15 cellular contexts compared by ENCODE assay signal in the genomic region with DNA sequence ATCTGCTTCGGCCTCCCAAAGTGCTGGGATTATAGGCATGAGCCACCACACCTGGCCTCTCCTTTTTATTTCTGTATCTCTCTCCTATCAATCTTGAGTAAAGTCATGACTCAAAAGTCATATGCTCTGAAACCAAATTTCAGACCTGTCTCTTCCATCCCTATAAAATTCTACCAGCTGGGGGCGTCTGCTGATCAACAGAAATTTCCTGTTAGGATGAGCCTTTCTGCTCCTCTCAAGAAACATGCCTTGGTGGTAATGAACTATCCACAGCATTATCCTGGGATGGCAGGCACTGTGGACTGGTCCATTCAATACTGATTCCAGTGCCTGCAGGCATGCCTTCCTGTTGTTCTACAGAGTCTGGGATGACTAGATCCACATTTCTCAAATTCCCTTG.
DNase-seq lines count a peak whose midpoint lies in the region; ATAC-seq, FAIRE-seq and TF ChIP-seq lines count a peak whose summit lies in the region.
"Had no signal": no experiment of that assay in that cellular context is flagged by ENCODE, and none has a peak within 500 bp of the region (broad histone marks: within the 10 kb centered on the region; RNA-seq: fewer than 3 reads in every experiment).

No MANE protein-coding gene starts in this region.

- no peaks in the 10 kb centered on the region for H4K20me1 ChIP-seq in H1 (replicated peaks in 1 of 2; ENCODE audit: control insufficient read depth in 1 of 2, insufficient read depth in 2 of 2, low read length in 2 of 2)

- H3K14ac ChIP-seq in H1 (ENCODE audit: insufficient read length), result no peak overlapping the region

- FAIRE-seq in H1 (lab: Jason Lieb, UNC), result peak; percentile 79
- FAIRE-seq: endothelial cell of umbilical vein, pancreas, urothelium cell line had no signal

- H3K23ac ChIP-seq in H1 (ENCODE audit: insufficient read length), result no peak overlapping the region

- H3K4me1 ChIP-seq in H1 (replicated peaks in 1 of 4; ENCODE audit: control insufficient read depth in 3 of 4, insufficient read depth in 4 of 4, low read length in 3 of 4), result peaks cover 0 to 6% (median 2%) of the 10 kb centered on the region in 4 experiments; a peak in 3 of 7 replicates
- H3K4me1 ChIP-seq: heart left ventricle, pancreas had no signal

- no peak overlapping the region for H3K4me3 ChIP-seq in H1 (ENCODE audit: extremely low read depth in 1 of 4, insufficient read depth in 2 of 4, low read depth in 3 of 4, low read length in 4 of 4)
- H3K4me3 ChIP-seq: heart left ventricle, pancreas had no signal

- peaks cover 0 to 3% (median 0%) of the 10 kb centered on the region in 3 donors for H3K27me3 Mint-ChIP-seq in immature natural killer cell (ENCODE audit: low read depth in 3 of 3)
- H3K27me3 Mint-ChIP-seq: activated CD4-positive, alpha-beta memory T cell treated with anti-CD3 and anti-CD28 coated beads, Interleukin-2, amount 10 ng/mL, durations not matched to agents 7 days and 5 days had no signal

- H2BK5ac ChIP-seq in H1 (ENCODE audit: low read depth, low read length), result no peak overlapping the region

- H3K4ac ChIP-seq in H1 (replicated peaks; ENCODE audit: insufficient read length, low read depth, low read length), result no peak overlapping the region

- TF ChIP-seq CTCF in H1 (IDR thresholded peaks at IDR 0.05; ENCODE audit: control extremely low read depth in 1 of 3, insufficient read depth in 1 of 3, low read depth in 1 of 3, low read length in 3 of 3), result peak in 2 of 3 experiments; percentile 53 to 56; a peak in 3 of 4 replicates

- H3K27me3 ChIP-seq in H1 (replicated peaks in 1 of 4; ENCODE audit: control insufficient read depth in 3 of 4, extremely low read depth in 1 of 4, insufficient read depth in 3 of 4, low read length in 3 of 4), result no peaks in the 10 kb centered on the region
- H3K27me3 ChIP-seq: heart left ventricle, pancreas had no signal

- no peak overlapping the region for H3K27ac Mint-ChIP-seq in immature natural killer cell
- H3K27ac Mint-ChIP-seq: activated CD4-positive, alpha-beta memory T cell treated with anti-CD3 and anti-CD28 coated beads, Interleukin-2, amount 10 ng/mL, durations not matched to agents 7 days and 5 days had no signal

- H3K18ac ChIP-seq in H1 (ENCODE audit: extremely low read depth, low read length), result no peak overlapping the region

- H3K4me3 Mint-ChIP-seq in immature natural killer cell, result no peak overlapping the region
- H3K4me3 Mint-ChIP-seq: activated CD4-positive, alpha-beta memory T cell treated with anti-CD3 and anti-CD28 coated beads, Interleukin-2, amount 10 ng/mL, durations not matched to agents 7 days and 5 days had no signal

- no peak overlapping the region for H4K5ac ChIP-seq in H1 (ENCODE audit: insufficient read length, low read depth, low read length)

- no peaks in the 10 kb centered on the region for H3K79me1 ChIP-seq in H1 (ENCODE audit: low read depth, low read length)

- H2BK15ac ChIP-seq in H1 (ENCODE audit: low read length), result no peak overlapping the region

- H2BK20ac ChIP-seq in H1 (ENCODE audit: low read length), result no peak overlapping the region

- H3K79me2 ChIP-seq in H1 (ENCODE audit: control insufficient read depth in 1 of 2, insufficient read depth in 2 of 2, low read length in 2 of 2), result no peaks in the 10 kb centered on the region

- no peaks in the 10 kb centered on the region for H3K36me3 Mint-ChIP-seq in immature natural killer cell

- no peak for TF ChIP-seq EP300 in H1 (IDR thresholded peaks at IDR 0.05; ENCODE audit: borderline replicate concordance in 1 of 2, low read depth in 2 of 2, low read length in 2 of 2)

- H3K9me3 Mint-ChIP-seq in immature natural killer cell, result peaks cover 2 to 40% (median 10%) of the 10 kb centered on the region in 6 donors

- no peaks in the 10 kb centered on the region for H3K4me1 Mint-ChIP-seq in immature natural killer cell
- H3K4me1 Mint-ChIP-seq: activated CD4-positive, alpha-beta memory T cell treated with anti-CD3 and anti-CD28 coated beads, Interleukin-2, amount 10 ng/mL, durations not matched to agents 7 days and 5 days had no signal

- no peak overlapping the region for H2AFZ ChIP-seq in H1 (ENCODE audit: low read length)

- no peak for ATAC-seq in GM19328 (IDR thresholded peaks at IDR 0.05; ENCODE audit: unreplicated experiment)
- ATAC-seq: heart left ventricle, pancreas had no signal

- H3K56ac ChIP-seq in H1 (replicated peaks; ENCODE audit: insufficient read length, low read depth, low read length), result no peak overlapping the region

- POLR2A ChIA-PET in H1 (lab: Charles Lee; ENCODE audit: partially characterized antibody), result no interaction called here

- H3K4me2 ChIP-seq in H1 (ENCODE audit: insufficient read depth in 1 of 2, low read depth in 2 of 2, low read length in 2 of 2), result no peak overlapping the region

- no peaks in the 10 kb centered on the region for H3K36me3 ChIP-seq in H1 (ENCODE audit: control insufficient read depth in 2 of 4, insufficient read depth in 4 of 4, low read length in 3 of 4)
- H3K36me3 ChIP-seq: heart left ventricle, pancreas had no signal

- H3K9ac ChIP-seq in H1 (replicated peaks in 1 of 4; ENCODE audit: extremely low read depth in 1 of 4, low read depth in 3 of 4, low read length in 3 of 4), result no peak overlapping the region

- no peaks in the 10 kb centered on the region for H3K9me3 ChIP-seq in H1 (ENCODE audit: insufficient read depth in 2 of 2, low read depth in 1 of 2, low read length in 1 of 2)
- H3K9me3 ChIP-seq: heart left ventricle, pancreas had no signal

- DNase-seq in NCI-H748 (lab: John Stamatoyannopoulos, UW; ENCODE audit: unreplicated experiment) (peak; percentile 50), NCI-H748 treated with DMSO at 0.1 percent for 48 hours (lab: John Stamatoyannopoulos, UW) (no peak), NCI-H1092 treated with DMSO at 0.1 percent for 48 hours (lab: John Stamatoyannopoulos, UW) (peak; percentile 44), H1 (ENCODE audit: low read depth in 1 of 2, low spot score in 2 of 2) (peak in 1 of 2 experiments; percentile 56), renal cortical epithelial cell (ENCODE audit: low read depth) (peak; percentile 22), immature natural killer cell (no peak), ecto neural progenitor cell (ENCODE audit: low spot score) (no peak)
- DNase-seq: activated CD4-positive, alpha-beta memory T cell treated with anti-CD3 and anti-CD28 coated beads, Interleukin-2, amount 10 ng/mL, durations not matched to agents 7 days and 5 days; activated naive CD4-positive, alpha-beta T cell; heart left ventricle; pancreas; T-helper 2 cell had no signal

- H3K23me2 ChIP-seq in H1 (ENCODE audit: low read depth, low read length), result no peaks in the 10 kb centered on the region

- WGBS in H1 (ENCODE audit: extremely low coverage in 1 of 2, insufficient coverage in 1 of 2, insufficient read length in 1 of 2, insufficient replicate concordance in 2 of 2, low coverage in 1 of 2, low lambda C conversion rate in 2 of 2, missing lambda C conversion rate in 1 of 2), 2 experiments, result 69% methylated on average over 2 of the region's 2 CpGs; no CpG with 5 or more reads in 1 of the 2 experiments

- peak; percentile 77 to 81 for TF ChIP-seq RAD21 in H1 (IDR thresholded peaks at IDR 0.05 in 1 of 2, conservative IDR thresholded peaks at IDR 0.05 in 1 of 2; ENCODE audit: low read depth in 2 of 2, low read length in 2 of 2)

- TF ChIP-seq POLR2A in H1 (IDR thresholded peaks at IDR 0.05; ENCODE audit: control extremely low read depth in 1 of 2, low read depth in 2 of 2, low read length in 2 of 2), result no peak

- no peak overlapping the region for H4K8ac ChIP-seq in H1 (ENCODE audit: extremely low read depth, insufficient read depth, low read length)

- CTCF ChIA-PET in H1 (lab: Charles Lee; ENCODE audit: partially characterized antibody), result interaction anchor here (0.6 to 3.3 kb wide), 26 partner anchors 9 to 654 kb away, joined by 3 to 35 read pairs (median 3); no protein-coding TSS in a partner anchor

- no peak overlapping the region for H2AK5ac ChIP-seq in H1 (ENCODE audit: low read depth, low read length)

- H2BK12ac ChIP-seq in H1 (ENCODE audit: low read depth, low read length), result no peak overlapping the region

- H3K27ac ChIP-seq in H1 (ENCODE audit: low read depth, low read length), result no peak overlapping the region
- H3K27ac ChIP-seq: heart left ventricle, pancreas had no signal

- no peak overlapping the region for H2BK120ac ChIP-seq in H1 (replicated peaks; ENCODE audit: low read depth, low read length)

- H4K91ac ChIP-seq in H1 (replicated peaks; ENCODE audit: insufficient read length, low read length), result no peak overlapping the region

TF ChIP-seq in H1, 55 proteins besides CTCF, POLR2A, EP300 and RAD21:
- TF ChIP-seq CBX8 (IDR thresholded peaks at IDR 0.05; ENCODE audit: borderline replicate concordance, low read depth, low read length) (no peak), RNF2 (IDR thresholded peaks at IDR 0.05; ENCODE audit: borderline replicate concordance, low read depth, low read length, missing control alignments, poor library complexity, severe bottlenecking) (no peak)

Comparison
In these comparisons a context has a peak if more than half of its experiments do, and no peak if none do; other contexts are left out.
1. DNase-seq: peak in NCI-H748 (single experiment), NCI-H1092 treated with DMSO at 0.1 percent for 48 hours (single experiment) and renal cortical epithelial cell (single experiment); none in NCI-H748 treated with DMSO at 0.1 percent for 48 hours (single experiment), immature natural killer cell (0 of 3) and ecto neural progenitor cell (single experiment).